In the genomic region with DNA sequence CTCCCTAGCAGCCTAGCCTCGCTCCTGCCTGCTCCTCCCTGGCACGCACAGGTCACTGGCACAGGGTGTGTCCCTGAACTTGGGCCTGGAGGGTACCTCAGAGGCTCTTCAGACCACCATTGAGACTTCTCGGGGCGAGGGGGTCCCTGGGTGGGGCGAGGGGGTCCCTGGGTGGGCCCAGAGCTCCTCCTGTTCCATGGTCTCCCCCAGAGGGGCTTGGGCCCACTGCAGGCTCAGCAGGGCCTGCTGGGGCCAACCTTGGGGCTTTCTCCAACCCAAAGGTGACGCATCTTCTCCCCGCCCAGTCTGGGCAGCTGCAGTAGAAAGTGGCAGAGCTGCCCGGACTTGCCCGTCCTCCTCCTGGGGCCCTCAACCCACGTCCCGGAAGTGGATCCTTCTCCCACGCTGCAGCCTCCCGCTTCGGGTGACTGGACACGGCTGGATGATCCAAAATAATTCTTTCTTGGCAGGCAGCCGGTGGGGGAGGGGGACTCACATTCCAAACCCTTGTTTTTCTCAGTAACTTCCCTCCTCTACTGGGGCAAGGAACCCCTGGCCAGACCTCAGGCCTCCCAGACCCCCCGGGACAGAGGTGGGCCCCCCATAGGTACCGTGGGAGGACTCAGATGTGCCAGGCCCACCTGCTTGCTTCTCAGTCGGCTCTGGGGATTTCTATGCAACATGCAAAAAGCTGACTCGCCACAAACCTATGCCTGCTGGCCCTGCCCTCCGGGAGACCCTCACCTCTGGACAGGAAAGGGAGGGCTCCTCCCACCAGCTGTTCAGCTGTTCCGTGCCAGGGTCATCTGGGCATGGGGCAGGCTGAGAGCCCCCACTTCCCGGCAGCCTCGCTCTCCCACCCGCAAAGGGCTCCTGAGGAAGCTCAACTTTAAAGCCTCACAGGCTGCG, we compare ENCODE assay signal across 1 cellular context.
TF ChIP-seq lines count a peak whose summit lies in the region.

No MANE protein-coding gene starts in this region.

TF ChIP-seq in HepG2, 621 proteins besides CTCF, POLR2A, EP300 and RAD21 (continues in another document):
- TF ChIP-seq KDM5A (IDR thresholded peaks at IDR 0.05; ENCODE audit: borderline replicate concordance, low read length) (no peak), FIP1L1 (IDR thresholded peaks at IDR 0.05; ENCODE audit: borderline replicate concordance, insufficient read depth, low read depth, low read length) (no peak), NR2F2 (IDR thresholded peaks at IDR 0.05; ENCODE audit: borderline replicate concordance, low read depth) (no peak), CREB1 (IDR thresholded peaks at IDR 0.05) (no peak), CREB1 (CRISPR knock-in tag; IDR thresholded peaks at IDR 0.05) (no peak), ZNF761 (CRISPR knock-in tag; conservative IDR thresholded peaks at IDR 0.05) (no peak), MEF2D (CRISPR knock-in tag; IDR thresholded peaks at IDR 0.05) (no peak), ISX (CRISPR knock-in tag; conservative IDR thresholded peaks at IDR 0.05) (no peak), ZMYM2 (CRISPR knock-in tag; IDR thresholded peaks at IDR 0.05) (no peak), ZSCAN31 (CRISPR knock-in tag; IDR thresholded peaks at IDR 0.05; ENCODE audit: low read depth) (0 out of 2 replicates have a peak, but pooled peaks have one; percentile 16), ZBTB20 (CRISPR knock-in tag; IDR thresholded peaks at IDR 0.05; ENCODE audit: borderline replicate concordance, low read depth) (no peak), ZNF282 (IDR thresholded peaks at IDR 0.05; ENCODE audit: partially characterized antibody) (no peak), CEBPG (CRISPR knock-in tag; IDR thresholded peaks at IDR 0.05) (no peak), FOXC1 (CRISPR knock-in tag; IDR thresholded peaks at IDR 0.05; ENCODE audit: borderline replicate concordance) (no peak), HMG20B (CRISPR knock-in tag; conservative IDR thresholded peaks at IDR 0.05) (no peak), ZNF317 (CRISPR knock-in tag; IDR thresholded peaks at IDR 0.05) (no peak), ZC3H13 (CRISPR knock-in tag; IDR thresholded peaks at IDR 0.05) (no peak), DZIP1 (CRISPR knock-in tag; IDR thresholded peaks at IDR 0.05) (no peak), ZNF772 (CRISPR knock-in tag; IDR thresholded peaks at IDR 0.05) (no peak), ERF (CRISPR knock-in tag; IDR thresholded peaks at IDR 0.05) (0 out of 2 replicates have a peak, but pooled peaks have one; percentile 34), PRDM15 (CRISPR knock-in tag; IDR thresholded peaks at IDR 0.05) (no peak), RBM39 (IDR thresholded peaks at IDR 0.05; ENCODE audit: low read depth, low read length, poor library complexity, severe bottlenecking) (peak; percentile 45), SRSF1 (optimal IDR thresholded peaks at IDR 0.05; ENCODE audit: low read depth, low read length) (peak; percentile 53), ZNF776 (CRISPR knock-in tag; IDR thresholded peaks at IDR 0.05) (0 out of 2 replicates have a peak, but pooled peaks have one; percentile 10), ZNF709 (CRISPR knock-in tag; IDR thresholded peaks at IDR 0.05) (no peak), ZNF414 (CRISPR knock-in tag; IDR thresholded peaks at IDR 0.05) (no peak), THYN1 (CRISPR knock-in tag; IDR thresholded peaks at IDR 0.05; ENCODE audit: borderline replicate concordance, low read depth) (no peak), ZNF672 (CRISPR knock-in tag; IDR thresholded peaks at IDR 0.05) (no peak), ZNF432 (CRISPR knock-in tag; IDR thresholded peaks at IDR 0.05; ENCODE audit: borderline replicate concordance) (no peak), FOSL1 (CRISPR knock-in tag; IDR thresholded peaks at IDR 0.05; ENCODE audit: borderline replicate concordance) (no peak), THAP11 (CRISPR knock-in tag; IDR thresholded peaks at IDR 0.05) (0 out of 2 replicates have a peak, but pooled peaks have one; percentile 18), SKI (IDR thresholded peaks at IDR 0.05; ENCODE audit: partially characterized antibody) (no peak), TBX2 (CRISPR knock-in tag; IDR thresholded peaks at IDR 0.05; ENCODE audit: borderline replicate concordance) (no peak), ZFP90 (CRISPR knock-in tag; IDR thresholded peaks at IDR 0.05; ENCODE audit: borderline replicate concordance) (no peak; the same call in 1 of the 2 replicates), ZNF136 (CRISPR knock-in tag; IDR thresholded peaks at IDR 0.05; ENCODE audit: low read depth) (no peak), ZNF577 (CRISPR knock-in tag; IDR thresholded peaks at IDR 0.05; ENCODE audit: borderline replicate concordance, low read depth) (no peak), ZBTB7A (CRISPR knock-in tag; IDR thresholded peaks at IDR 0.05) (peak; percentile 30; the same call in 1 of the 2 replicates), ATF4 (CRISPR knock-in tag; IDR thresholded peaks at IDR 0.05) (no peak), RAD51 (IDR thresholded peaks at IDR 0.05; ENCODE audit: borderline replicate concordance) (no peak), PBX2 (CRISPR knock-in tag; IDR thresholded peaks at IDR 0.05) (no peak), ZNF549 (CRISPR knock-in tag; IDR thresholded peaks at IDR 0.05) (no peak)
- TF ChIP-seq, protein P1, sequence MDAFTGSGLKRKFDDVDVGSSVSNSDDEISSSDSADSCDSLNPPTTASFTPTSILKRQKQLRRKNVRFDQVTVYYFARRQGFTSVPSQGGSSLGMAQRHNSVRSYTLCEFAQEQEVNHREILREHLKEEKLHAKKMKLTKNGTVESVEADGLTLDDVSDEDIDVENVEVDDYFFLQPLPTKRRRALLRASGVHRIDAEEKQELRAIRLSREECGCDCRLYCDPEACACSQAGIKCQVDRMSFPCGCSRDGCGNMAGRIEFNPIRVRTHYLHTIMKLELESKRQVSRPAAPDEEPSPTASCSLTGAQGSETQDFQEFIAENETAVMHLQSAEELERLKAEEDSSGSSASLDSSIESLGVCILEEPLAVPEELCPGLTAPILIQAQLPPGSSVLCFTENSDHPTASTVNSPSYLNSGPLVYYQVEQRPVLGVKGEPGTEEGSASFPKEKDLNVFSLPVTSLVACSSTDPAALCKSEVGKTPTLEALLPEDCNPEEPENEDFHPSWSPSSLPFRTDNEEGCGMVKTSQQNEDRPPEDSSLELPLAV (CRISPR knock-in tag; conservative IDR thresholded peaks at IDR 0.05; ENCODE audit: low read depth): no peak
- TF ChIP-seq, protein P2, sequence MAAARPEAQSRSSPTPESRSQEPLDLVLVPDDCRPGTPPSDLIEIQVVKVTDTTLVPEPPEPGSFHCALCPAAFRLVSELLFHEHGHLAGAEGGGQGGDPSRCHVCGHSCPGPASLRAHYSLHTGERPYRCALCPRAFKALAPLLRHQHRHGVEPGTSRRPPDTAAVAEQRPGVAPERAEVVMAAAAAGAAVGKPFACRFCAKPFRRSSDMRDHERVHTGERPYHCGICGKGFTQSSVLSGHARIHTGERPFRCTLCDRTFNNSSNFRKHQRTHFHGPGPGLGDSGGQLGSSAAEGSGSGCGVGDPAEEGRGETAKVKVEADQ (CRISPR knock-in tag; IDR thresholded peaks at IDR 0.05; ENCODE audit: borderline replicate concordance): no peak
- TF ChIP-seq, protein P3, sequence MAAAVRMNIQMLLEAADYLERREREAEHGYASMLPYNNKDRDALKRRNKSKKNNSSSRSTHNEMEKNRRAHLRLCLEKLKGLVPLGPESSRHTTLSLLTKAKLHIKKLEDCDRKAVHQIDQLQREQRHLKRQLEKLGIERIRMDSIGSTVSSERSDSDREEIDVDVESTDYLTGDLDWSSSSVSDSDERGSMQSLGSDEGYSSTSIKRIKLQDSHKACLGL (CRISPR knock-in tag; IDR thresholded peaks at IDR 0.05): no peak
- TF ChIP-seq, protein P4, sequence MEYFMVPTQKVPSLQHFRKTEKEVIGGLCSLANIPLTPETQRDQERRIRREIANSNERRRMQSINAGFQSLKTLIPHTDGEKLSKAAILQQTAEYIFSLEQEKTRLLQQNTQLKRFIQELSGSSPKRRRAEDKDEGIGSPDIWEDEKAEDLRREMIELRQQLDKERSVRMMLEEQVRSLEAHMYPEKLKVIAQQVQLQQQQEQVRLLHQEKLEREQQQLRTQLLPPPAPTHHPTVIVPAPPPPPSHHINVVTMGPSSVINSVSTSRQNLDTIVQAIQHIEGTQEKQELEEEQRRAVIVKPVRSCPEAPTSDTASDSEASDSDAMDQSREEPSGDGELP (IDR thresholded peaks at IDR 0.05; ENCODE audit: borderline replicate concordance, low read depth): peak; percentile 94
- TF ChIP-seq, protein P5, sequence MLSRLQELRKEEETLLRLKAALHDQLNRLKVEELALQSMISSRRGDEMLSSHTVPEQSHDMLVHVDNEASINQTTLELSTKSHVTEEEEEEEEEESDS (CRISPR knock-in tag; IDR thresholded peaks at IDR 0.05; ENCODE audit: borderline replicate concordance): no peak
- TF ChIP-seq, protein P6, sequence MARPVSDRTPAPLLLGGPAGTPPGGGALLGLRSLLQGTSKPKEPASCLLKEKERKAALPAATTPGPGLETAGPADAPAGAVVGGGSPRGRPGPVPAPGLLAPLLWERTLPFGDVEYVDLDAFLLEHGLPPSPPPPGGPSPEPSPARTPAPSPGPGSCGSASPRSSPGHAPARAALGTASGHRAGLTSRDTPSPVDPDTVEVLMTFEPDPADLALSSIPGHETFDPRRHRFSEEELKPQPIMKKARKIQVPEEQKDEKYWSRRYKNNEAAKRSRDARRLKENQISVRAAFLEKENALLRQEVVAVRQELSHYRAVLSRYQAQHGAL (CRISPR knock-in tag; IDR thresholded peaks at IDR 0.05; ENCODE audit: not compliant biosample characterization): no peak
- TF ChIP-seq, protein P7, sequence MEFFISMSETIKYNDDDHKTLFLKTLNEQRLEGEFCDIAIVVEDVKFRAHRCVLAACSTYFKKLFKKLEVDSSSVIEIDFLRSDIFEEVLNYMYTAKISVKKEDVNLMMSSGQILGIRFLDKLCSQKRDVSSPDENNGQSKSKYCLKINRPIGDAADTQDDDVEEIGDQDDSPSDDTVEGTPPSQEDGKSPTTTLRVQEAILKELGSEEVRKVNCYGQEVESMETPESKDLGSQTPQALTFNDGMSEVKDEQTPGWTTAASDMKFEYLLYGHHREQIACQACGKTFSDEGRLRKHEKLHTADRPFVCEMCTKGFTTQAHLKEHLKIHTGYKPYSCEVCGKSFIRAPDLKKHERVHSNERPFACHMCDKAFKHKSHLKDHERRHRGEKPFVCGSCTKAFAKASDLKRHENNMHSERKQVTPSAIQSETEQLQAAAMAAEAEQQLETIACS (CRISPR knock-in tag; IDR thresholded peaks at IDR 0.05): no peak
